ENCODE assay signal across 20 cellular contexts in genomic region chr15:90799639-90800038, GRCh38.
"Had no signal": no experiment of that assay in that cellular context is flagged by ENCODE, and none has a peak within 500 bp of the region (broad histone marks: within the 10 kb centered on the region; RNA-seq: fewer than 3 reads in every experiment).

No MANE protein-coding gene starts in this region.

- H3K9me3 Mint-ChIP-seq: activated naive CD8-positive, alpha-beta T cell treated with anti-CD3 and anti-CD28 coated beads, Interleukin-2, amount 10 ng/mL, durations not matched to agents 7 days and 5 days; activated T-helper 2 cell treated with anti-CD3 and anti-CD28 coated beads, Interferon-gamma antibody, Interleukin-2, Interleukin-4, amounts not matched to agents 10 μg/mL and 5 μg/mL and 100 μg/mL, durations not matched to agents 14 hours and 24 hours and 36 hours; effector memory CD8-positive, alpha-beta T cell; naive thymus-derived CD8-positive, alpha-beta T cell; stimulated activated memory B cell treated with anti-CD40 and anti-IgM and Interleukin-4, amounts not matched to agents 10 μg/mL and 1 μg/mL and 100 μg/mL, for 72 hours; T-helper 2 cell treated with Interferon-gamma antibody and Interleukin-4, amounts not matched to agents 5 μg/mL and 100 μg/mL, for 36 hours; WTC11 had no signal

- H3K27me3 Mint-ChIP-seq: activated naive CD8-positive, alpha-beta T cell treated with anti-CD3 and anti-CD28 coated beads, Interleukin-2, amount 10 ng/mL, durations not matched to agents 7 days and 5 days; effector memory CD8-positive, alpha-beta T cell; naive thymus-derived CD8-positive, alpha-beta T cell; stimulated activated memory B cell treated with anti-CD40 and anti-IgM and Interleukin-4, amounts not matched to agents 10 μg/mL and 1 μg/mL and 100 μg/mL, for 72 hours had no signal

- H3K27ac Mint-ChIP-seq: activated naive CD8-positive, alpha-beta T cell treated with anti-CD3 and anti-CD28 coated beads, Interleukin-2, amount 10 ng/mL, durations not matched to agents 7 days and 5 days; activated T-helper 2 cell treated with anti-CD3 and anti-CD28 coated beads, Interferon-gamma antibody, Interleukin-2, Interleukin-4, amounts not matched to agents 10 μg/mL and 5 μg/mL and 100 μg/mL, durations not matched to agents 14 hours and 24 hours and 36 hours; effector memory CD8-positive, alpha-beta T cell; T-helper 2 cell treated with Interferon-gamma antibody and Interleukin-4, amounts not matched to agents 5 μg/mL and 100 μg/mL, for 36 hours; WTC11 had no signal

- H3K36me3 ChIP-seq: cardiac muscle cell, esophagus squamous epithelium, right lobe of liver, thyroid gland had no signal

- H3K4me1 ChIP-seq: esophagus squamous epithelium, parathyroid adenoma, right lobe of liver, thyroid gland had no signal

- H3K9me3 ChIP-seq: esophagus squamous epithelium, neutrophil, right lobe of liver, thyroid gland had no signal

- H3K4me1 Mint-ChIP-seq: WTC11 had no signal

- H3K27me3 ChIP-seq: cardiac muscle cell, esophagus squamous epithelium, neutrophil, right lobe of liver, thyroid gland had no signal

- H3K27ac ChIP-seq: cardiac muscle cell, esophagus squamous epithelium, neutrophil, parathyroid adenoma, right lobe of liver, thyroid gland had no signal

- DNase-seq: activated CD4-positive, alpha-beta T cell treated with anti-CD3 and anti-CD28 coated beads for 4 hours; activated naive CD4-positive, alpha-beta T cell treated with Interleukin-2 at 50 U/mL for 16 hours; activated naive CD8-positive, alpha-beta T cell treated with anti-CD3 and anti-CD28 coated beads, Interleukin-2, amount 10 ng/mL, durations not matched to agents 7 days and 5 days; amygdala; effector memory CD8-positive, alpha-beta T cell; esophagus squamous epithelium; left ventricle myocardium superior; naive thymus-derived CD8-positive, alpha-beta T cell; right lobe of liver; small intestine; stimulated activated CD4-positive, alpha-beta T cell treated with anti-CD3 and anti-CD28 coated beads, Interleukin-15, amount 100 ng/mL, for 24 hours; stimulated activated CD4-positive, alpha-beta T cell treated with anti-CD3 and anti-CD28 coated beads, Interleukin-4, amount 100 ng/mL, for 24 hours; thyroid gland had no signal

- ATAC-seq: effector memory CD8-positive, alpha-beta T cell; left ventricle myocardium superior; naive thymus-derived CD8-positive, alpha-beta T cell; right lobe of liver; stimulated activated memory B cell treated with anti-CD40 and anti-IgM and Interleukin-4, amounts not matched to agents 10 μg/mL and 1 μg/mL and 100 μg/mL, for 72 hours; WTC11 had no signal

- H3K4me3 ChIP-seq: cardiac muscle cell, esophagus squamous epithelium, right lobe of liver, thyroid gland had no signal

- H3K4me3 Mint-ChIP-seq: activated naive CD8-positive, alpha-beta T cell treated with anti-CD3 and anti-CD28 coated beads, Interleukin-2, amount 10 ng/mL, durations not matched to agents 7 days and 5 days; effector memory CD8-positive, alpha-beta T cell; naive thymus-derived CD8-positive, alpha-beta T cell; stimulated activated memory B cell treated with anti-CD40 and anti-IgM and Interleukin-4, amounts not matched to agents 10 μg/mL and 1 μg/mL and 100 μg/mL, for 72 hours; T-helper 2 cell treated with Interferon-gamma antibody and Interleukin-4, amounts not matched to agents 5 μg/mL and 100 μg/mL, for 36 hours; WTC11 had no signal
